1 cellular context compared by ENCODE assay signal in the genomic region with DNA sequence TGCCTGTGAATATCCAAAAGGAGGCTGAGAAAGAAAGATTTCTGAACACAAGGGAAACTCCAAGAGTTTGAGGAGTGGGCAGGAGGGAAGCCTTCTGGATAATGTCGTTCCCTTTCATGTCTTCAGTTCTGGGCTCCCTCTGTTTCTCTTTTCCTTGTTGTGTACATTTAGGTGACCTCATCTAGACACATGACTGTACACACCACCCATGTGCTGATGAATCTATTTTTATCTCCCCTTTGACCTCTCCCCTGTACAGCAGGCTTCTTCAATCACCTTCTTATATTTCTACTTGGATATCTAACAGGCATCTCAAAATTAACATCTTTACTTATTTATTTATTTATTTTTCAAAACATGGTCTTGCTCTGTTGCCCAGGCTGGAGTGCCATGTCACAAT.
TF ChIP-seq lines count a peak whose summit lies in the region.

No MANE protein-coding gene starts in this region.

TF ChIP-seq in SK-N-SH treated with all-trans-retinoic acid at 6 μM for 48 hours, 23 proteins besides CTCF, POLR2A, EP300 and RAD21 (continued from another document):
- TF ChIP-seq PATZ1 (CRISPR knock-in tag; IDR thresholded peaks at IDR 0.05; ENCODE audit: borderline replicate concordance) (no peak), BACH2 (CRISPR knock-in tag; IDR thresholded peaks at IDR 0.05; ENCODE audit: borderline replicate concordance) (no peak), ZFP30 (CRISPR knock-in tag; IDR thresholded peaks at IDR 0.05) (no peak), CSDC2 (CRISPR knock-in tag; IDR thresholded peaks at IDR 0.05) (no peak), RARB (CRISPR knock-in tag; IDR thresholded peaks at IDR 0.05) (no peak)
